ENCODE assay signal across 14 cellular contexts in the genomic region with DNA sequence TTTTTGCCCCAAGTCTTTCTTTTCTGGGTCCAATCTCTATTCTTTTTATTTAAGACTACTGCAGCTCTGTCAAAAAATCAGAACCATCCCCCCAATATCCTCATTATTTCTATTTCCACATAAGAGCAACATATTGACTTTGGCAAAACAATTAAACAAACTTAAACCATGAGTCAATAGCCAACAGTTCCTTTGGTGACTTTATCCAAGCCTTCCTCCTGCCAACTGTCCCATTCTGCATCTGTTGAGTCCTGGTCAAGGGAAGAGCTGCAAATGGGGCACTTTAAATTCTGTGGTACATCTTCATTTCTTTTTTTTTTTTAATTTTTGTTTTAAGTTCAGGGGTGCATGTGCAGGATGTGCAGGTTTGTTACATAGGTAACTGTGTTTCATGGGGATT.
A peak's percentile ranks its signal among the peaks of the same experiment; 100 is the strongest.
DNase-seq lines count a peak whose midpoint lies in the region; ATAC-seq and TF ChIP-seq lines count a peak whose summit lies in the region.
"Had no signal": no experiment of that assay in that cellular context is flagged by ENCODE, and none has a peak within 500 bp of the region (broad histone marks: within the 10 kb centered on the region; RNA-seq: fewer than 3 reads in every experiment).

No MANE protein-coding gene starts in this region.

- ATAC-seq in GM21526 (IDR thresholded peaks at IDR 0.05; ENCODE audit: low FRiP score, unreplicated experiment), result no peak
- no peak for ATAC-seq in HG02623 (IDR thresholded peaks at IDR 0.05; ENCODE audit: unreplicated experiment)
- ATAC-seq: A549; CD8-positive, alpha-beta T cell had no signal

- TF ChIP-seq CTCF in fibroblast of mammary gland (conservative IDR thresholded peaks at IDR 0.05; ENCODE audit: control insufficient read depth, insufficient read depth, low read depth, low read length), result no peak

- peak; percentile 27 for DNase-seq in DMS53 (lab: John Stamatoyannopoulos, UW)
- DNase-seq in DMS53 treated with DMSO at 0.1 percent for 48 hours (lab: John Stamatoyannopoulos, UW; ENCODE audit: unreplicated experiment), result no peak
- DNase-seq in fibroblast of mammary gland (ENCODE audit: low read depth), result peak; percentile 24
- DNase-seq: AML-193; Caco-2; Calu3; CD4-positive, alpha-beta T cell; CD8-positive, alpha-beta T cell; DMS79 treated with DMSO at 0.1 percent for 48 hours; GF-D8 had no signal

- no peak overlapping the region for H3K4me3 ChIP-seq in fibroblast of mammary gland (ENCODE audit: control insufficient read depth, low read depth, low read length)
- H3K4me3 ChIP-seq: A549; BLaER1 treated with 17β-estradiol and CSF1 and Interleukin-3, amounts not matched to agents 10 nM and 100 nM had no signal
